In the genomic region with DNA sequence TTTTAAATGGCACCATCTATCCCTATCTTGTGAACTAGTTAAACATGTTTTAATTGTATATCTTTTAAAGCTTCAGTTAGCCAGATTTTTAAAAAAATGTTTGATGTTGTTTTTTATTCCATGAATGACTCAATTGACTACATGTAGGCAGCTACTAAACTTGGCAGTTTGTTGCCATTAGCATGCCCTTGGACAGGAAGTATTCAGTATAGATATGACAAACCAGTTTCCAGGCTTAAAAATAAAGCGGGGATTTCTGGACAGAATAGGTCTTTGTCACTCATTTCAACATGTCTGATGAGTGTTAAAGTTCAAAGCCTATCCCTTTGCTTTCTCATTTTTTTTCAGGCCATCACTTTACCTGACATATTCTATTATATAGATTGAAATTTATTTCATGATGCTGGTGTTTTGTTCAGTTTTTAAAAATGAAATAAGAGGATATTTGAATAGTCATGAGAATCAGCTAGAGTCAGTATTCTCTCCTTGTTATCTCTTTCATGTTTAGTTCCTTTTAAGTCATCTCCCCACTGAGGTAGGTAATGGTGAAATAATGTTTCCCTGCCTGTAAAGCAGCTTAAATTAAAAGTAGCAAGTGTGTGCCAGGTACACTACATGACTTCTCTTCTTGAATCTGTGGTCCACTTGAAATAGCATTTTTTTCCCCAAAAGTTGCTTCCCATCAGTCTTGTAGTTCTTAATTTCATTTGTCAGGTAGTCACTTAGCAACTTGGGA, we compare ENCODE assay signal across 7 cellular contexts. TPM values are rescaled to one million over a fixed set of nuclear protein-coding genes. Genes with fewer than 3 reads are reported as not detected.
A peak's percentile ranks its signal among the peaks of the same experiment; 100 is the strongest.
DNase-seq lines count a peak whose midpoint lies in the region; ATAC-seq, FAIRE-seq and TF ChIP-seq lines count a peak whose summit lies in the region.

No MANE protein-coding gene starts in this region.

- H3K9ac ChIP-seq in HepG2 (ENCODE audit: insufficient read depth, low read depth, low read length), result no peak overlapping the region

- no peak overlapping the region for H3K4me3 ChIP-seq in HepG2 (replicated peaks in 1 of 3; ENCODE audit: insufficient read depth in 1 of 3, low read depth in 2 of 3, low read length in 3 of 3)
- no peak overlapping the region for H3K4me3 ChIP-seq in small intestine (ENCODE audit: low read depth in 1 of 2, low read length in 2 of 2)

- H3K4me1 ChIP-seq in HepG2 (ENCODE audit: insufficient read depth, low read length) (peaks cover 12% of the 10 kb centered on the region), small intestine (ENCODE audit: control insufficient read depth in 2 of 2, insufficient read depth in 1 of 2, low read depth in 1 of 2, low read length in 1 of 2) (peaks cover 0 to 5% of the 10 kb centered on the region in 2 donors)

- ATAC-seq in GM18909 (IDR thresholded peaks at IDR 0.05; ENCODE audit: poor library complexity, unreplicated experiment) (peak; percentile 80), HG02884 (IDR thresholded peaks at IDR 0.05; ENCODE audit: unreplicated experiment) (peak; percentile 73), SK-N-SH treated with all-trans-retinoic acid at 6 μM for 48 hours (peak; percentile 66), HepG2 (peak; percentile 48; the same call in 1 of the 3 replicates)

- TF ChIP-seq EP300 in HepG2 (IDR thresholded peaks at IDR 0.05; ENCODE audit: low read depth in 2 of 2, low read length in 2 of 2) (no peak), HepG2 (CRISPR knock-in tag; IDR thresholded peaks at IDR 0.05; ENCODE audit: borderline replicate concordance) (no peak)

- BruUV-seq in HepG2 (replicated peaks; lab: Mats Ljungman, UMichigan), result no TSS peak

- no peaks in the 10 kb centered on the region for H3K27me3 ChIP-seq in HepG2 (ENCODE audit: control insufficient read depth in 1 of 2, insufficient read depth in 2 of 2, low read length in 2 of 2)
- H3K27me3 ChIP-seq in small intestine (ENCODE audit: control insufficient read depth in 2 of 2, insufficient read depth in 2 of 2, low read length in 2 of 2), result no peaks in the 10 kb centered on the region

- CTCF ChIA-PET in HepG2 (lab: Yijun Ruan, JAX; ENCODE audit: low intra/inter-chr PET ratio, low total read pairs), result no interaction called here

- 77% methylated on average over 1 of the region's 1 CpG for WGBS in HepG2 (ENCODE audit: low lambda C conversion rate)
- WGBS in small intestine, 3 donors, result 68 to 81% (median 76%) methylated on average over 1 of the region's 1 CpG

- H4K20me1 ChIP-seq in HepG2 (ENCODE audit: insufficient read depth, low read length), result no peaks in the 10 kb centered on the region

- H3K79me2 ChIP-seq in HepG2 (ENCODE audit: insufficient read depth, low read length), result no peaks in the 10 kb centered on the region

- in situ Hi-C loops in HepG2 (cut with HindIII; ENCODE audit: extremely low pct_ligation_motif_present, low pct_unique_long_range_greater_than_20kb), result no loop called here
- in situ Hi-C loops in KBM-7 (cut with MboI; ENCODE audit: low pct_unique_long_range_greater_than_20kb, low sequenced_read_pairs), result no loop called here

- no peak overlapping the region for H3K4me2 ChIP-seq in HepG2 (ENCODE audit: low read depth, low read length)

- DNase-seq in HepG2 (ENCODE audit: low spot score) (peak; percentile 39), KBM-7 (no peak), small intestine (no peak), DMS53 (lab: John Stamatoyannopoulos, UW) (no peak)

- no peak for TF ChIP-seq POLR2A in HepG2 (IDR thresholded peaks at IDR 0.05; ENCODE audit: insufficient read depth in 1 of 2, low read depth in 2 of 2, low read length in 2 of 2)

- H3K36me3 ChIP-seq in HepG2 (replicated peaks in 1 of 2; ENCODE audit: control insufficient read depth in 1 of 2, insufficient read depth in 2 of 2, low read length in 2 of 2) (no peaks in the 10 kb centered on the region), small intestine (ENCODE audit: control insufficient read depth in 2 of 2, insufficient read depth in 2 of 2, low read length in 2 of 2) (no peaks in the 10 kb centered on the region)

- no peak for FAIRE-seq in HepG2 (lab: Jason Lieb, UNC)
- FAIRE-seq in small intestine (lab: Jason Lieb, UNC), result no peak

- no peak overlapping the region for H3K27ac ChIP-seq in HepG2 (ENCODE audit: extremely low read length, insufficient read depth, low read length)
- H3K27ac ChIP-seq in small intestine (ENCODE audit: low read depth in 1 of 2, low read length in 1 of 2), result no peak overlapping the region

- intact Hi-C loops in HepG2 (cut with micrococcal nuclease; ENCODE audit: unreplicated experiment), result no loop called here

- H3K9me3 ChIP-seq in HepG2 (ENCODE audit: low read length), result no peaks in the 10 kb centered on the region
- H3K9me3 ChIP-seq in small intestine (ENCODE audit: control insufficient read depth, low read depth), result no peaks in the 10 kb centered on the region

- TF ChIP-seq CTCF in HepG2 (CRISPR knock-in tag; IDR thresholded peaks at IDR 0.05), result no peak

- POLR2A ChIA-PET in HepG2 (lab: Yijun Ruan, JAX), result no interaction called here

- no peak for TF ChIP-seq RAD21 in HepG2 (CRISPR knock-in tag; IDR thresholded peaks at IDR 0.05)

- H2AFZ ChIP-seq in HepG2 (ENCODE audit: low read length), result no peak overlapping the region

TF ChIP-seq in SK-N-SH treated with all-trans-retinoic acid at 6 μM for 48 hours, 23 proteins besides CTCF, POLR2A, EP300 and RAD21 (continues in another document):
- TF ChIP-seq, protein P1, sequence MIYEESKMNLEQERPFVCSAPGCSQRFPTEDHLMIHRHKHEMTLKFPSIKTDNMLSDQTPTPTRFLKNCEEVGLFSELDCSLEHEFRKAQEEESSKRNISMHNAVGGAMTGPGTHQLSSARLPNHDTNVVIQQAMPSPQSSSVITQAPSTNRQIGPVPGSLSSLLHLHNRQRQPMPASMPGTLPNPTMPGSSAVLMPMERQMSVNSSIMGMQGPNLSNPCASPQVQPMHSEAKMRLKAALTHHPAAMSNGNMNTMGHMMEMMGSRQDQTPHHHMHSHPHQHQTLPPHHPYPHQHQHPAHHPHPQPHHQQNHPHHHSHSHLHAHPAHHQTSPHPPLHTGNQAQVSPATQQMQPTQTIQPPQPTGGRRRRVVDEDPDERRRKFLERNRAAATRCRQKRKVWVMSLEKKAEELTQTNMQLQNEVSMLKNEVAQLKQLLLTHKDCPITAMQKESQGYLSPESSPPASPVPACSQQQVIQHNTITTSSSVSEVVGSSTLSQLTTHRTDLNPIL (CRISPR knock-in tag; IDR thresholded peaks at IDR 0.05; ENCODE audit: low read depth), result no peak
- TF ChIP-seq TCF4 (CRISPR knock-in tag; IDR thresholded peaks at IDR 0.05; ENCODE audit: borderline replicate concordance) (no peak), PPARA (CRISPR knock-in tag; IDR thresholded peaks at IDR 0.05; ENCODE audit: borderline replicate concordance) (no peak), ZFP30 (CRISPR knock-in tag; IDR thresholded peaks at IDR 0.05) (no peak), OSR1 (CRISPR knock-in tag; IDR thresholded peaks at IDR 0.05) (no peak), SNAI2 (CRISPR knock-in tag; IDR thresholded peaks at IDR 0.05) (no peak), ZNF70 (CRISPR knock-in tag; IDR thresholded peaks at IDR 0.05) (no peak), RARB (CRISPR knock-in tag; IDR thresholded peaks at IDR 0.05) (no peak)

TF ChIP-seq in HepG2, 621 proteins besides CTCF, POLR2A, EP300 and RAD21 (continues in another document):
- TF ChIP-seq ZNF431 (CRISPR knock-in tag; IDR thresholded peaks at IDR 0.05; ENCODE audit: borderline replicate concordance, low read depth), result no peak
- no peak for TF ChIP-seq TCF7L2 (IDR thresholded peaks at IDR 0.05; ENCODE audit: low read depth, low read length)
- no peak for TF ChIP-seq ZNF564 (CRISPR knock-in tag; IDR thresholded peaks at IDR 0.05)
- no peak for TF ChIP-seq ZNF841 (CRISPR knock-in tag; IDR thresholded peaks at IDR 0.05; ENCODE audit: borderline replicate concordance)
- no peak for TF ChIP-seq PAX8 (CRISPR knock-in tag; IDR thresholded peaks at IDR 0.05; ENCODE audit: borderline replicate concordance)
- TF ChIP-seq SMC3 (IDR thresholded peaks at IDR 0.05; ENCODE audit: low read length), result no peak
- TF ChIP-seq CBFB (CRISPR knock-in tag; IDR thresholded peaks at IDR 0.05), result no peak
- TF ChIP-seq ZNF446 (CRISPR knock-in tag; IDR thresholded peaks at IDR 0.05), result no peak

RNA-seq across cellular contexts. Expression of a gene that starts 11.9 kb away (rescaled TPM):
- total RNA-seq in HepG2 (2016; rRNA removed; fragmentation: Illumina TruSeq; extraction: Trizol), result 11.2 and 14.9 TPM in 2 replicates
- total RNA-seq in HepG2 (2016; cell fraction: cytosol; rRNA removed; fragmentation: Illumina TruSeq; extraction: Trizol; ENCODE audit: low read depth), result 3.2 and 3.7 TPM in 2 replicates
- total RNA-seq in HepG2 (2016; cell fraction: insoluble cytoplasmic fraction; rRNA removed; fragmentation: Illumina TruSeq; extraction: Trizol), result 13.3 and 15.4 TPM in 2 replicates
- total RNA-seq in HepG2 (2016; cell fraction: membrane; rRNA removed; fragmentation: Illumina TruSeq; extraction: Trizol), result 7.0 and 8.4 TPM in 2 replicates
- total RNA-seq in HepG2 (2016; cell fraction: nucleus; rRNA removed; fragmentation: Illumina TruSeq; extraction: Trizol), result 3.7 and 5.8 TPM in 2 replicates
- polyA plus RNA-seq in HepG2 (2011; rRNA removed) (4.9 and 6.4 TPM in 2 replicates), small intestine (10 to 100 TPM in 2 of 3 donors, 1 to 10 TPM in 1; 8.5 to 11.6 (median 10.3) TPM)
- 6.7 and 7.1 TPM in 2 replicates for polyA plus RNA-seq in HepG2 (2011; cell fraction: cytosol; rRNA removed)
- 2.5 TPM in 2 replicates for polyA plus RNA-seq in HepG2 (2011; cell fraction: nucleus; rRNA removed)
- 6.2 and 6.6 TPM in 2 replicates for polyA plus RNA-seq in HepG2 (2012)
- polyA plus RNA-seq in HepG2 (2016; cell fraction: cytosol; fragmentation: Illumina TruSeq; extraction: Trizol; ENCODE audit: low read depth), result 1.0 and 1.2 TPM in 2 replicates
- polyA plus RNA-seq in HepG2 (2016; cell fraction: insoluble cytoplasmic fraction; fragmentation: Illumina TruSeq; extraction: Trizol; ENCODE audit: low read depth), result 16.1 and 16.3 TPM in 2 replicates
- 2.5 and 2.7 TPM in 2 replicates for polyA plus RNA-seq in HepG2 (2016; cell fraction: membrane; fragmentation: Illumina TruSeq; extraction: Trizol; ENCODE audit: low read depth)
- 5.1 and 5.5 TPM in 2 replicates for polyA plus RNA-seq in HepG2 (2016; cell fraction: nucleus; fragmentation: Illumina TruSeq; extraction: Trizol; ENCODE audit: insufficient read depth, low read depth)
- polyA minus RNA-seq in HepG2 (2011; rRNA and poly(A)+ RNA removed; ENCODE audit: low replicate concordance), result 3.0 and 11.3 TPM in 2 replicates
- polyA minus RNA-seq in HepG2 (2011; cell fraction: cytosol; rRNA and poly(A)+ RNA removed), result 8.5 and 9.0 TPM in 2 replicates
- 5.5 and 10.3 TPM in 2 replicates for polyA minus RNA-seq in HepG2 (2011; cell fraction: nucleus; rRNA and poly(A)+ RNA removed)
